9 cellular contexts compared by ENCODE assay signal in genomic region chr6:14283600-14284235, GRCh38.
DNase-seq lines count a peak whose midpoint lies in the region; ATAC-seq, FAIRE-seq and TF ChIP-seq lines count a peak whose summit lies in the region.
"Had no signal": no experiment of that assay in that cellular context is flagged by ENCODE, and none has a peak within 500 bp of the region (broad histone marks: within the 10 kb centered on the region; RNA-seq: fewer than 3 reads in every experiment).

No MANE protein-coding gene starts in this region.

- H4K20me1 ChIP-seq in BLaER1, result no peaks in the 10 kb centered on the region

- H3K27me3 ChIP-seq in BLaER1 (no peaks in the 10 kb centered on the region), left lung (no peaks in the 10 kb centered on the region)

- peaks cover 26% of the 10 kb centered on the region for H3K9me3 ChIP-seq in BLaER1
- peaks cover 0 to 3% of the 10 kb centered on the region in 2 donors for H3K9me3 ChIP-seq in left lung

- H3K4me1 ChIP-seq in BLaER1, result peaks cover 34% of the 10 kb centered on the region
- peaks cover 0 to 5% of the 10 kb centered on the region in 2 donors for H3K4me1 ChIP-seq in left lung

- peak; percentile 53 for ATAC-seq in left lung
- no peak for ATAC-seq in GM21529 (IDR thresholded peaks at IDR 0.05; ENCODE audit: unreplicated experiment)
- no peak for ATAC-seq in GM18868 (IDR thresholded peaks at IDR 0.05; ENCODE audit: unreplicated experiment)

- no peak overlapping the region for H3K4me3 ChIP-seq in BLaER1
- H3K4me3 ChIP-seq in HFF-Myc (replicated peaks; ENCODE audit: low read depth, low read length), result no peak overlapping the region
- H3K4me3 ChIP-seq in left lung, result no peak overlapping the region

- no peak overlapping the region for H3K9ac ChIP-seq in BLaER1

- intact Hi-C loops in left lung (cut with DNase I), result no loop called here

- peak overlapping the region; percentile 40 for H3K4me2 ChIP-seq in BLaER1

- DNase-seq in HFF-Myc (ENCODE audit: extremely low read depth, low read depth) (no peak), amniotic epithelial cell (ENCODE audit: low read depth) (peak; percentile 15), left lung (no peak), D721Med (ENCODE audit: insufficient read length, low spot score) (no peak)
- DNase-seq: amniotic stem cell had no signal

- H3K36me3 ChIP-seq in BLaER1 (no peaks in the 10 kb centered on the region), left lung (no peaks in the 10 kb centered on the region)

- TF ChIP-seq CTCF in HFF-Myc (IDR thresholded peaks at IDR 0.05; ENCODE audit: low read depth, low read length, missing control alignments) (peak; percentile 16), left lung (IDR thresholded peaks at IDR 0.05) (no peak), D721Med (IDR thresholded peaks at IDR 0.05; ENCODE audit: insufficient read depth, missing control alignments) (no peak)

- H3K27ac ChIP-seq in BLaER1 (no peak overlapping the region), left lung (no peak overlapping the region)

- no peak for FAIRE-seq in D721Med (lab: Jason Lieb, UNC)
- FAIRE-seq: TTC549 had no signal
